Comparison of ENCODE assay signal across 21 cellular contexts in the genomic region with DNA sequence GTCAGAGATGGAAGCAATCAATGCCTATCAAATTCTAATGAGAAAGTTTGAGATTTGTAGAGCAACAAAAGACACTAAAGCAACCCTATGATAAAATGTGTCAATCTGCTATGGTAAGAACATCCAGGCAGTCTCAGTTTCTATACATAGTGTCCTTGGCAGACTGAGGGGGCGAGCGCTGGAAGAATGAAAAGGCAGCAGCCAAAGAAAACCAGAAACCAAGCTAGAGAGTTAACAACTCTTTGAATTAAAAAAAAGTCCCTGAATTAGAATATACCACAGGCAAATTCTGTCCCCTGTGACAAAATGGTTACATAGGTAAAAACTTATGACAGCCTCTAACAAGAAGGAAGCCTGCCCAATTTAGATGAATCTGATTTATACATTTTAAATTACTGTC.
DNase-seq lines count a peak whose midpoint lies in the region; ATAC-seq, FAIRE-seq and TF ChIP-seq lines count a peak whose summit lies in the region.
"Had no signal": no experiment of that assay in that cellular context is flagged by ENCODE, and none has a peak within 500 bp of the region (broad histone marks: within the 10 kb centered on the region; RNA-seq: fewer than 3 reads in every experiment).

No MANE protein-coding gene starts in this region.

- no peaks in the 10 kb centered on the region for H4K20me1 ChIP-seq in GM12878 (ENCODE audit: control insufficient read depth, insufficient read depth)
- H4K20me1 ChIP-seq in smooth muscle cell (ENCODE audit: low read depth): no peaks in the 10 kb centered on the region

- H2AFZ ChIP-seq in GM12878 (ENCODE audit: control insufficient read depth, low read depth, low read length) (no peak overlapping the region), smooth muscle cell (ENCODE audit: low read depth) (no peak overlapping the region)

- DNase-seq in GM12878 (ENCODE audit: low read depth, low spot score) (no peak), smooth muscle cell (lab: John Stamatoyannopoulos, UW; ENCODE audit: unreplicated experiment) (no peak), cortex of kidney (lab: John Stamatoyannopoulos, UW) (no peak), NCI-H748 (lab: John Stamatoyannopoulos, UW; ENCODE audit: unreplicated experiment) (no peak)
- DNase-seq in activated CD4-positive, alpha-beta T cell treated with anti-CD3 and anti-CD28 coated beads, Interleukin-2, amount 50 U/mL, for 1 hour: no peak
- DNase-seq: activated CD4-positive, alpha-beta T cell treated with anti-CD3 and anti-CD28 coated beads, Interleukin-2, amount 10 ng/mL, durations not matched to agents 7 days and 5 days; activated T-cell treated with anti-CD3 and anti-CD28 coated beads, Interleukin-2, amount 50 U/mL, for 1 hour; BE2C; esophagus squamous epithelium; GF-D8; NCI-H187; NCI-H526 treated with DMSO at 0.1 percent for 48 hours; right lobe of liver; stimulated activated CD4-positive, alpha-beta T cell treated with anti-CD3 and anti-CD28 coated beads, Interleukin-4, amount 100 ng/mL, for 4 hours; testis had no signal

- H3K79me2 ChIP-seq in GM12878 (ENCODE audit: control insufficient read depth, insufficient read depth, low read length) (no peaks in the 10 kb centered on the region), smooth muscle cell (ENCODE audit: low read depth) (no peaks in the 10 kb centered on the region)

- SMC1A ChIA-PET in GM12878 (lab: Charles Lee; ENCODE audit: uncharacterized antibody, unreplicated experiment): interaction anchor here (0.7 to 10.5 kb wide), 12 partner anchors 11 to 852 kb away, joined by 3 to 104 read pairs (median 3); no protein-coding TSS in a partner anchor

- RAD21 ChIA-PET in GM12878 (lab: Charles Lee; ENCODE audit: unreplicated experiment): interaction anchor here (0.7 to 7.9 kb wide), 5 partner anchors 15 to 104 kb away, joined by 3 to 46 read pairs (median 3); no protein-coding TSS in a partner anchor

- TF ChIP-seq CTCF in GM12878 (IDR thresholded peaks at IDR 0.05 in 2 of 3, conservative IDR thresholded peaks at IDR 0.05 in 1 of 3; ENCODE audit: control insufficient read depth in 2 of 3, extremely low read depth in 1 of 3, insufficient read depth in 1 of 3, low read depth in 3 of 3, low read length in 3 of 3) (no peak), smooth muscle cell (IDR thresholded peaks at IDR 0.05; ENCODE audit: borderline replicate concordance, insufficient read depth, poor library complexity, severe bottlenecking) (no peak)

- ATAC-seq in GM19395 (IDR thresholded peaks at IDR 0.05; ENCODE audit: unreplicated experiment) (peak; percentile 41), HG03354 (IDR thresholded peaks at IDR 0.05; ENCODE audit: poor library complexity, severe bottlenecking, unreplicated experiment) (peak; percentile 38), GM12878 (peak; percentile 68)
- ATAC-seq: right lobe of liver had no signal

- H3K4me1 ChIP-seq in GM12878 (ENCODE audit: control insufficient read depth, insufficient read depth, low read length) (peaks cover 21% of the 10 kb centered on the region), smooth muscle cell (ENCODE audit: low read depth) (peaks cover 14% of the 10 kb centered on the region)
- H3K4me1 ChIP-seq: BE2C, breast epithelium, esophagus squamous epithelium, right lobe of liver, testis had no signal

- no peak for TF ChIP-seq RAD21 in GM12878 (IDR thresholded peaks at IDR 0.05; ENCODE audit: insufficient read depth, low read depth, low read length)

- H3K27me3 ChIP-seq in GM12878 (replicated peaks in 1 of 2; ENCODE audit: control insufficient read depth in 2 of 2, insufficient read depth in 2 of 2, low read length in 1 of 2) (no peaks in the 10 kb centered on the region), smooth muscle cell (ENCODE audit: low read depth) (no peaks in the 10 kb centered on the region)
- H3K27me3 ChIP-seq: BE2C, breast epithelium, esophagus squamous epithelium, neutrophil, right lobe of liver, testis had no signal

- H3F3A ChIP-seq in smooth muscle cell (ENCODE audit: low read depth): peaks cover 5% of the 10 kb centered on the region

- POLR2A ChIA-PET in GM12878 (lab: Charles Lee): interaction anchor here (1.1 to 1.3 kb wide), 2 partner anchors 10 to 11 kb away, joined by 3 to 7 read pairs; no protein-coding TSS in a partner anchor

- H3K4me2 ChIP-seq in GM12878 (ENCODE audit: control insufficient read depth, insufficient read depth) (0 out of 2 replicates have a peak overlapping the region, but pooled peaks have one; percentile 28), smooth muscle cell (peak overlapping the region; percentile 85)

- TF ChIP-seq POLR2A in GM12878 (IDR thresholded peaks at IDR 0.05; ENCODE audit: low read depth, low read length): no peak

- H3K4me3 ChIP-seq in GM12878 (no peak overlapping the region), smooth muscle cell (no peak overlapping the region)
- H3K4me3 ChIP-seq: breast epithelium, esophagus squamous epithelium, right lobe of liver, testis had no signal

- no TSS peak for BruUV-seq in GM12878 (replicated peaks; lab: Mats Ljungman, UMichigan)

- no peak; a peak in 1 of 4 replicates for TF ChIP-seq EP300 in GM12878 (IDR thresholded peaks at IDR 0.05; ENCODE audit: borderline replicate concordance in 1 of 2, control insufficient read depth in 1 of 2, low read depth in 2 of 2, low read length in 2 of 2)

- no peak for FAIRE-seq in GM12878 (lab: Jason Lieb, UNC)
- FAIRE-seq: H1, TTC549 had no signal

- H3K27ac ChIP-seq in GM12878 (ENCODE audit: control insufficient read depth, insufficient read depth) (peak overlapping the region; percentile 38), smooth muscle cell (ENCODE audit: low read depth) (peak overlapping the region; percentile 87)
- H3K27ac ChIP-seq: breast epithelium, esophagus squamous epithelium, neutrophil, right lobe of liver, testis had no signal

- H3K9me3 ChIP-seq in GM12878 (replicated peaks; ENCODE audit: control insufficient read depth, insufficient read depth, low read length): no peaks in the 10 kb centered on the region
- no peaks in the 10 kb centered on the region for H3K9me3 ChIP-seq in smooth muscle cell (replicated peaks; ENCODE audit: low read depth)
- H3K9me3 ChIP-seq: BE2C, breast epithelium, esophagus squamous epithelium, neutrophil, right lobe of liver, testis had no signal

- H3K9ac ChIP-seq in GM12878 (ENCODE audit: control insufficient read depth, insufficient read depth, low read length) (no peak overlapping the region), smooth muscle cell (ENCODE audit: low read depth) (no peak overlapping the region)

- intact Hi-C loops in GM12878 (cut with micrococcal nuclease; ENCODE audit: unreplicated experiment): no loop called here

- CTCF ChIA-PET in GM12878 (lab: Yijun Ruan, JAX): interaction anchor here (0.9 to 6.8 kb wide), 4 partner anchors 8 to 78 kb away, joined by 3 to 28 read pairs (median 4); no protein-coding TSS in a partner anchor

- in situ Hi-C loops in GM12878 (cut with MboI): no loop called here

- H3K36me3 ChIP-seq in GM12878 (ENCODE audit: control insufficient read depth in 2 of 2, insufficient read depth in 2 of 2, low read length in 1 of 2) (peaks cover 2 to 4% of the 10 kb centered on the region in 2 experiments; a peak in 2 of 4 replicates), smooth muscle cell (ENCODE audit: low read depth) (no peaks in the 10 kb centered on the region)
- H3K36me3 ChIP-seq: breast epithelium, right lobe of liver had no signal

- WGBS in GM12878 (ENCODE audit: insufficient coverage, insufficient replicate concordance, low lambda C conversion rate, missing lambda C conversion rate): 57% methylated on average over 2 of the region's 2 CpGs
- 17% methylated on average over 2 of the region's 2 CpGs for WGBS in smooth muscle cell (ENCODE audit: low lambda C conversion rate)

TF ChIP-seq in GM12878, 131 proteins besides CTCF, POLR2A, EP300 and RAD21 (continues in another document):
- TF ChIP-seq, protein P1, sequence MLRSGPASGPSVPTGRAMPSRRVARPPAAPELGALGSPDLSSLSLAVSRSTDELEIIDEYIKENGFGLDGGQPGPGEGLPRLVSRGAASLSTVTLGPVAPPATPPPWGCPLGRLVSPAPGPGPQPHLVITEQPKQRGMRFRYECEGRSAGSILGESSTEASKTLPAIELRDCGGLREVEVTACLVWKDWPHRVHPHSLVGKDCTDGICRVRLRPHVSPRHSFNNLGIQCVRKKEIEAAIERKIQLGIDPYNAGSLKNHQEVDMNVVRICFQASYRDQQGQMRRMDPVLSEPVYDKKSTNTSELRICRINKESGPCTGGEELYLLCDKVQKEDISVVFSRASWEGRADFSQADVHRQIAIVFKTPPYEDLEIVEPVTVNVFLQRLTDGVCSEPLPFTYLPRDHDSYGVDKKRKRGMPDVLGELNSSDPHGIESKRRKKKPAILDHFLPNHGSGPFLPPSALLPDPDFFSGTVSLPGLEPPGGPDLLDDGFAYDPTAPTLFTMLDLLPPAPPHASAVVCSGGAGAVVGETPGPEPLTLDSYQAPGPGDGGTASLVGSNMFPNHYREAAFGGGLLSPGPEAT (IDR thresholded peaks at IDR 0.05; ENCODE audit: low read depth): peak; percentile 63; the same call in 1 of the 2 replicates
- TF ChIP-seq IKZF1 (conservative IDR thresholded peaks at IDR 0.05): peak; percentile 37; the same call in 1 of the 2 replicates
- TF ChIP-seq, protein P2, sequence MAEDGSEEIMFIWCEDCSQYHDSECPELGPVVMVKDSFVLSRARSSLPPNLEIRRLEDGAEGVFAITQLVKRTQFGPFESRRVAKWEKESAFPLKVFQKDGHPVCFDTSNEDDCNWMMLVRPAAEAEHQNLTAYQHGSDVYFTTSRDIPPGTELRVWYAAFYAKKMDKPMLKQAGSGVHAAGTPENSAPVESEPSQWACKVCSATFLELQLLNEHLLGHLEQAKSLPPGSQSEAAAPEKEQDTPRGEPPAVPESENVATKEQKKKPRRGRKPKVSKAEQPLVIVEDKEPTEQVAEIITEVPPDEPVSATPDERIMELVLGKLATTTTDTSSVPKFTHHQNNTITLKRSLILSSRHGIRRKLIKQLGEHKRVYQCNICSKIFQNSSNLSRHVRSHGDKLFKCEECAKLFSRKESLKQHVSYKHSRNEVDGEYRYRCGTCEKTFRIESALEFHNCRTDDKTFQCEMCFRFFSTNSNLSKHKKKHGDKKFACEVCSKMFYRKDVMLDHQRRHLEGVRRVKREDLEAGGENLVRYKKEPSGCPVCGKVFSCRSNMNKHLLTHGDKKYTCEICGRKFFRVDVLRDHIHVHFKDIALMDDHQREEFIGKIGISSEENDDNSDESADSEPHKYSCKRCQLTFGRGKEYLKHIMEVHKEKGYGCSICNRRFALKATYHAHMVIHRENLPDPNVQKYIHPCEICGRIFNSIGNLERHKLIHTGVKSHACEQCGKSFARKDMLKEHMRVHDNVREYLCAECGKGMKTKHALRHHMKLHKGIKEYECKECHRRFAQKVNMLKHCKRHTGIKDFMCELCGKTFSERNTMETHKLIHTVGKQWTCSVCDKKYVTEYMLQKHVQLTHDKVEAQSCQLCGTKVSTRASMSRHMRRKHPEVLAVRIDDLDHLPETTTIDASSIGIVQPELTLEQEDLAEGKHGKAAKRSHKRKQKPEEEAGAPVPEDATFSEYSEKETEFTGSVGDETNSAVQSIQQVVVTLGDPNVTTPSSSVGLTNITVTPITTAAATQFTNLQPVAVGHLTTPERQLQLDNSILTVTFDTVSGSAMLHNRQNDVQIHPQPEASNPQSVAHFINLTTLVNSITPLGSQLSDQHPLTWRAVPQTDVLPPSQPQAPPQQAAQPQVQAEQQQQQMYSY (CRISPR knock-in tag; IDR thresholded peaks at IDR 0.05): no peak
- TF ChIP-seq PML (IDR thresholded peaks at IDR 0.05; ENCODE audit: low read length): no peak
